In the genomic region with DNA sequence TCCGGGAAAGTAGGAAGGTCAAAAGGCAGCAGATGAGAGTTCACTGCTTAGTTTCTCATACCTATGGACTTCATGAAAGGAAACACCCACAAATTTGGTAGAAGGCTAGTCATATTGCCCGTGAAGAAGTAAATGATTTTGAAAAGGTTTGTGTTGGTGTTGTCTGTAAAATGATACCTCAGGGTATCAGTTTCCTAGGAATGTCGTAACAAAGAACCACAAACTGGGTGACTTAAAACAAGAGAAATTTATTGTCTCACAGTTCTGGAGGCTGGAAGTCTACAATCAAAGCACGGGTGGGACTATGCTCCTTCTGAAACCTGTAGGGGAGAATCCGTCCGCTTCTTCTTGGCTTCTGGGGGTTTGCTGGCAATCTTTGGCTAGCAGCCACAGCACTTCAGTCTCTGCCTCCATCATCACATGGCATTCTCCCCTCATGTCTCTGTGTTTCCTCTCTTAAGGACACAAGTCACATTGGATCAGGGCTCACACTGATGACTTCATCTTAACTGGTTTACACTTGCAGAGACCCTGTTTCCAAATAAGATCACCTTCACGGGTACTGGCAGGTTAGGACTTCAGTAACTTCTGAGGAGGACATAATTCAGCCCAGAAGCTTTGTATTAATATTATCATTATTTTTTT, we compare ENCODE assay signal across 1 cellular context.
A peak's percentile ranks its signal among the peaks of the same experiment; 100 is the strongest.
TF ChIP-seq lines count a peak whose summit lies in the region.

No MANE protein-coding gene starts in this region.

TF ChIP-seq in K562, 482 proteins besides CTCF, POLR2A, EP300 and RAD21:
- TF ChIP-seq FOXJ3 (CRISPR knock-in tag; IDR thresholded peaks at IDR 0.05), result no peak
- no peak for TF ChIP-seq ZFPM2 (CRISPR knock-in tag; IDR thresholded peaks at IDR 0.05)
- peak; percentile 25; the same call in 1 of the 2 replicates for TF ChIP-seq CREB1 (IDR thresholded peaks at IDR 0.05)
- TF ChIP-seq CREB1 (CRISPR knock-in tag; IDR thresholded peaks at IDR 0.05), result no peak
